Comparison of ENCODE assay signal across 1 cellular context in the genomic region with DNA sequence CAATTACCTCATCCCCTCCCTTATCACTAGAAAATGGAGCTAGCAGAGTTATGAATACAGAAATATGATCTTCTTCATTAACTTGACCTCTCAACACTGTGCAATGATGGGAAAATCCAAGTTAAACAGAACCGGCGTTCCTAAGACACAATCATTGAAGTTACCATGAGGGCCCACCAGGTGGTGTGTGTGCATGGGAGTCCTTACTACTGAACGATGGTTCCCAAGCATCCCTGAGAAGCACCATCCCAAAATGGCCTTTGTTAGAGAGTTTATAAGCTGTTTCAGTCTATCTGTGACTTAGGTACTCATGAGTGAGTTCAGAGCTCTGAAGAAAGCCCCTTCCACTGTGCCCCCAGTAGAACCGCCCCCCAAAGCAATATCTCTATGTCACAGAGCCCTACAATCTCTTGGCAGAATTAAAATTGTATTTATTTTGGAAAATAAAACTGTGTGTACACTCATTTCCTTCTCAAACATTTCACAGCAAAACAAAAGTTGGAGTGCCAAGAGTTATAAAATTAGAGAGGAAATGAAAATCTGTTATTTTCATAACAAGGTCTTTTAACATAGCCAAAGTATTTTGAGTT.
TF ChIP-seq lines count a peak whose summit lies in the region.

No MANE protein-coding gene starts in this region.

TF ChIP-seq in HCT116, 20 proteins besides CTCF, POLR2A, EP300 and RAD21 (continued from another document):
- TF ChIP-seq REST (IDR thresholded peaks at IDR 0.05; ENCODE audit: low read depth) (no peak), MAX (IDR thresholded peaks at IDR 0.05) (no peak), ZNF274 (IDR thresholded peaks at IDR 0.05; ENCODE audit: low read depth, low read length) (no peak)
